ENCODE assay signal across 20 cellular contexts in the genomic region with DNA sequence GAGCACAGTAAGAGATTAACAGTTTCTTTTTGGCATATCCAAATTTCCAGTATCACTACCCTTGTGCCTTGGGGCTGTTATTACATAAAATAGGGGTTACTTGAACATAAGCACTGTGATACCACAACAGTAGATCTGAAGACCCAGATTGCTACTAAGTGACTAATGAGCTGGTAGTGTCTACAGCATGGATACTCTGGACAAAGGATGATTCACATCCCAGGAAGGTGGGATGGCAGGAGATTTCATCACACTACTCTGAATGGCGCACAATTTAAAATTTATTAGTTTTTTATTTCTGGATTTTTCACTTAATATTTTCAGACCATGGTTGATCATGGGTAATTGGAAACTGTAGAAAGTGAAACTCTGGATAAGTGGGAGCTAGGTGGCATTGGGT.
DNase-seq lines count a peak whose midpoint lies in the region; ATAC-seq, FAIRE-seq and TF ChIP-seq lines count a peak whose summit lies in the region.
"Had no signal": no experiment of that assay in that cellular context is flagged by ENCODE, and none has a peak within 500 bp of the region (broad histone marks: within the 10 kb centered on the region; RNA-seq: fewer than 3 reads in every experiment).

No MANE protein-coding gene starts in this region.

- no peak for TF ChIP-seq CTCF in RWPE2 (IDR thresholded peaks at IDR 0.05; ENCODE audit: poor library complexity, severe bottlenecking)
- TF ChIP-seq CTCF in GM13976 (IDR thresholded peaks at IDR 0.05; ENCODE audit: borderline replicate concordance, control extremely low read depth, extremely low read depth, insufficient read depth, missing control alignments) = no peak

- FAIRE-seq in H54 (lab: Jason Lieb, UNC) (peak; percentile 92), GM12892 (lab: Jason Lieb, UNC) (no peak)
- FAIRE-seq: GM18507 had no signal

- no peaks in the 10 kb centered on the region for H3K36me3 ChIP-seq in RWPE2 (ENCODE audit: low read depth)
- H3K36me3 ChIP-seq: heart left ventricle had no signal

- in situ Hi-C loops in GM13976 (cut with MboI; ENCODE audit: low sequenced_read_pairs, unreplicated experiment) = loop anchor here (25.0 kb wide), 1 partner anchor 647 kb away; no protein-coding TSS in a partner anchor

- H3K27ac ChIP-seq in RWPE2 (ENCODE audit: poor library complexity, severe bottlenecking) = peak overlapping the region; percentile 44
- H3K27ac ChIP-seq: heart left ventricle had no signal

- peak; percentile 100 for ATAC-seq in RWPE2 (ENCODE audit: low read depth)
- ATAC-seq in GM21447 (IDR thresholded peaks at IDR 0.05; ENCODE audit: unreplicated experiment) = no peak
- ATAC-seq: effector memory CD8-positive, alpha-beta T cell; heart left ventricle; natural killer cell had no signal

- no peak for DNase-seq in H54 (ENCODE audit: insufficient read length, low spot score)
- DNase-seq in RWPE2 (ENCODE audit: low spot score) = no peak
- DNase-seq in fibroblast of gingiva (ENCODE audit: low read depth) = peak; percentile 42
- peak; percentile 92 for DNase-seq in renal cortical epithelial cell (ENCODE audit: low read depth)
- no peak for DNase-seq in GM13976 (ENCODE audit: low spot score)
- DNase-seq in GM12892 (ENCODE audit: insufficient read length) = no peak
- DNase-seq in activated gamma-delta T cell (lab: John Stamatoyannopoulos, UW) = no peak
- DNase-seq: activated CD4-positive, alpha-beta T cell treated with anti-CD3 and anti-CD28 coated beads, Interleukin-2, amount 10 ng/mL, durations not matched to agents 7 days and 5 days; anterior cingulate cortex; CD4-positive, alpha-beta memory T cell; effector memory CD8-positive, alpha-beta T cell; GF-D8; heart left ventricle; KBM-7; natural killer cell; NCI-H1694; NCI-H524; stimulated activated CD4-positive, alpha-beta T cell treated with anti-CD3 and anti-CD28 coated beads, Interleukin-4, amount 100 ng/mL, for 1 hour had no signal

- H3K4me1 ChIP-seq in RWPE2 (ENCODE audit: insufficient read depth, poor library complexity, severe bottlenecking) = peaks cover 25% of the 10 kb centered on the region

- no peaks in the 10 kb centered on the region for H3K9me3 ChIP-seq in RWPE2 (ENCODE audit: severe bottlenecking)
- H3K9me3 ChIP-seq: heart left ventricle had no signal

- TF ChIP-seq POLR2A in H54 (IDR thresholded peaks at IDR 0.05; ENCODE audit: low read depth, low read length) (no peak), GM12892 (IDR thresholded peaks at IDR 0.05; ENCODE audit: low read depth, low read length) (no peak)

- no peaks in the 10 kb centered on the region for H3K27me3 ChIP-seq in RWPE2 (ENCODE audit: insufficient read depth, poor library complexity, severe bottlenecking)
- H3K27me3 ChIP-seq: heart left ventricle had no signal

- H3K4me3 ChIP-seq in RWPE2 (ENCODE audit: severe bottlenecking) = no peak overlapping the region
- H3K4me3 ChIP-seq: heart left ventricle had no signal

Comparison
In these comparisons a context has a peak if more than half of its experiments do, and no peak if none do; other contexts are left out.
1. DNase-seq: peak in fibroblast of gingiva (single experiment) and renal cortical epithelial cell (single experiment); none in H54 (single experiment), RWPE2 (single experiment), GM13976 (single experiment), GM12892 (single experiment) and activated gamma-delta T cell (single experiment).